ENCODE assay signal across 8 cellular contexts in the genomic region with DNA sequence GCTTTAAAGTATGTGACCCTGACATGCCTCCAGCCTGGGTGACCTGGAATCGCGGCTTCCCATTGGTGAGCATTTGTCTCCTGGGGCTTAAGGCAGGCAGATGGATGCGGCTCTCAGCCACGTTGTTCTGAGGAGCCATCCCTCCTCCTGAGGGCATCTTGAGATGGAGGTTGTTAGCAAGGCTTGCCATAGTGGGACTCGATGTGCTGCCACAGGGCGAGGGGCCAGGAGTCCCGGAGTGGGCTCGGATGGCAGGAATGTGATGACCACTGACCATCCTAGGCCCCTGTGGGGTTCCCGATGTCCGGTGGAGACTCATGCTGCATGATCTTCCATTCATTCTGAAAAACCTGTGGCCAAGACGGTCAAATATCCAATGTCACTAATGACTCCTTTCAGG. TPM values are rescaled to one million over a fixed set of nuclear protein-coding genes. Genes with fewer than 3 reads are reported as not detected.
"Had no signal": no experiment of that assay in that cellular context is flagged by ENCODE, and none has a peak within 500 bp of the region (broad histone marks: within the 10 kb centered on the region; RNA-seq: fewer than 3 reads in every experiment).

No MANE protein-coding gene starts in this region.

- H3K36me3 Mint-ChIP-seq: IgD-negative memory B cell had no signal

- DNase-seq: IMR-90, KBM-7, KG1 had no signal

- H3K4me3 ChIP-seq: K562 had no signal

- H3K27ac Mint-ChIP-seq: IgD-negative memory B cell had no signal

- H3K27ac ChIP-seq: HL-60, KMS-11 had no signal

- ATAC-seq: HepG2, K562 had no signal

- H3K9ac ChIP-seq: KMS-11 had no signal

- H3K4me3 Mint-ChIP-seq: IgD-negative memory B cell had no signal

- H3K4me2 ChIP-seq: KMS-11 had no signal

RNA-seq across cellular contexts. Expression of gene GLIS3, which starts 13.8 kb away (rescaled TPM):
- polyA plus RNA-seq: IgD-negative memory B cell had no signal
